ENCODE assay signal across 1 cellular context in the genomic region with DNA sequence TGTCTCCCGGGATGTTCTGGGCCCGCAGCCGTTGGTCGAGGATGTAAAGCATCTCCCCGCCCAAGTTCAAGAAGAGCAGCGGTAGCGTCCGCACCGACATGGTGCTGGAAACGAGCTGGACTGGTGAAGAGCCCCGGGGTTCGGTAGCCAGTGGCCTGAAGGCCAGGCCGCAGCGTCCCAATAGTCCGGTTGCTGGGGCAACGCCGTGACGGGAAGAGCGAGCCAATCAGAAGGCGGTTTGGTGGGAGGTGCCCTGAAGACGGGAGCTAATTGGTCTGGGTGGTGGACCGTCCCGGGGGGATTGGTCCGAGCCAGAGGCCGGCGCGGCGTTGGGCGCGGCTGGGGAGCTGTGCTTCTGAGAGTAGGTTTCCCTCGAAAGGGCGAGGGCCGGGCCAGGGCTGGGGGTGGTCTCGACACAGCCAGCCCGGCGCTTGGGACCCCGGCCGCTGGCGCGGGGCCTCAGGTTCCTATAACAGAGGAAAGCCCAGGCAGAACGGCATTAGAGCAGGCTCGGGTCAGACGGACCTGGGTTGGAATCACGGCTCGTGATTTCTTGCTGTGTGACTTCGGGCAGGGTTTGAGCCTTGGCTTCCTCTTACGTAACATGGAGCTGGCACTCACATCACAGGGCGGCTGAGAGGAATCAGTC.
A peak's percentile ranks its signal among the peaks of the same experiment; 100 is the strongest.
TF ChIP-seq lines count a peak whose summit lies in the region.

A gene with protein sequence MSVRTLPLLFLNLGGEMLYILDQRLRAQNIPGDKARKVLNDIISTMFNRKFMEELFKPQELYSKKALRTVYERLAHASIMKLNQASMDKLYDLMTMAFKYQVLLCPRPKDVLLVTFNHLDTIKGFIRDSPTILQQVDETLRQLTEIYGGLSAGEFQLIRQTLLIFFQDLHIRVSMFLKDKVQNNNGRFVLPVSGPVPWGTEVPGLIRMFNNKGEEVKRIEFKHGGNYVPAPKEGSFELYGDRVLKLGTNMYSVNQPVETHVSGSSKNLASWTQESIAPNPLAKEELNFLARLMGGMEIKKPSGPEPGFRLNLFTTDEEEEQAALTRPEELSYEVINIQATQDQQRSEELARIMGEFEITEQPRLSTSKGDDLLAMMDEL (minus strand): TSS at position 182 of the 649 bp plus-strand sequence. CDS start 82 bp downstream, at position 100.

TF ChIP-seq in HepG2, 621 proteins besides CTCF, POLR2A, EP300 and RAD21 (continued from another document and continues in another):
- TF ChIP-seq BRCA1 (CRISPR knock-in tag; IDR thresholded peaks at IDR 0.05) (0 out of 2 replicates have a peak, but pooled peaks have one; percentile 24), RFX1 (IDR thresholded peaks at IDR 0.05) (peak; percentile 92), BHLHE40 (IDR thresholded peaks at IDR 0.05; ENCODE audit: low read length) (no peak), ATM (IDR thresholded peaks at IDR 0.05; ENCODE audit: borderline replicate concordance) (no peak), PCBP2 (optimal IDR thresholded peaks at IDR 0.05; ENCODE audit: low read depth, low read length, poor library complexity, severe bottlenecking) (no peak), SKI (IDR thresholded peaks at IDR 0.05; ENCODE audit: partially characterized antibody) (no peak), ZNF451 (CRISPR knock-in tag; IDR thresholded peaks at IDR 0.05) (peak; percentile 83; the same call in 1 of the 2 replicates), ZNF83 (CRISPR knock-in tag; IDR thresholded peaks at IDR 0.05; ENCODE audit: borderline replicate concordance) (peak; percentile 59; the same call in 1 of the 2 replicates), ZBTB10 (CRISPR knock-in tag; IDR thresholded peaks at IDR 0.05; ENCODE audit: borderline replicate concordance) (0 out of 2 replicates have a peak, but pooled peaks have one; percentile 31), ZNF557 (CRISPR knock-in tag; IDR thresholded peaks at IDR 0.05) (peak; percentile 84; the same call in 1 of the 2 replicates), ZNF614 (CRISPR knock-in tag; IDR thresholded peaks at IDR 0.05; ENCODE audit: borderline replicate concordance) (no peak), GZF1 (CRISPR knock-in tag; IDR thresholded peaks at IDR 0.05) (peak; percentile 71; the same call in 1 of the 2 replicates), WIZ (CRISPR knock-in tag; IDR thresholded peaks at IDR 0.05) (0 out of 2 replicates have a peak, but pooled peaks have one; percentile 52), KDM5B (CRISPR knock-in tag; IDR thresholded peaks at IDR 0.05; ENCODE audit: borderline replicate concordance) (peak; percentile 92; the same call in 1 of the 2 replicates), MAX (IDR thresholded peaks at IDR 0.05) (peak; percentile 94)
- TF ChIP-seq, protein P1, sequence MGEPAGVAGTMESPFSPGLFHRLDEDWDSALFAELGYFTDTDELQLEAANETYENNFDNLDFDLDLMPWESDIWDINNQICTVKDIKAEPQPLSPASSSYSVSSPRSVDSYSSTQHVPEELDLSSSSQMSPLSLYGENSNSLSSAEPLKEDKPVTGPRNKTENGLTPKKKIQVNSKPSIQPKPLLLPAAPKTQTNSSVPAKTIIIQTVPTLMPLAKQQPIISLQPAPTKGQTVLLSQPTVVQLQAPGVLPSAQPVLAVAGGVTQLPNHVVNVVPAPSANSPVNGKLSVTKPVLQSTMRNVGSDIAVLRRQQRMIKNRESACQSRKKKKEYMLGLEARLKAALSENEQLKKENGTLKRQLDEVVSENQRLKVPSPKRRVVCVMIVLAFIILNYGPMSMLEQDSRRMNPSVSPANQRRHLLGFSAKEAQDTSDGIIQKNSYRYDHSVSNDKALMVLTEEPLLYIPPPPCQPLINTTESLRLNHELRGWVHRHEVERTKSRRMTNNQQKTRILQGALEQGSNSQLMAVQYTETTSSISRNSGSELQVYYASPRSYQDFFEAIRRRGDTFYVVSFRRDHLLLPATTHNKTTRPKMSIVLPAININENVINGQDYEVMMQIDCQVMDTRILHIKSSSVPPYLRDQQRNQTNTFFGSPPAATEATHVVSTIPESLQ (CRISPR knock-in tag; conservative IDR thresholded peaks at IDR 0.05): no peak
- TF ChIP-seq, protein P2, sequence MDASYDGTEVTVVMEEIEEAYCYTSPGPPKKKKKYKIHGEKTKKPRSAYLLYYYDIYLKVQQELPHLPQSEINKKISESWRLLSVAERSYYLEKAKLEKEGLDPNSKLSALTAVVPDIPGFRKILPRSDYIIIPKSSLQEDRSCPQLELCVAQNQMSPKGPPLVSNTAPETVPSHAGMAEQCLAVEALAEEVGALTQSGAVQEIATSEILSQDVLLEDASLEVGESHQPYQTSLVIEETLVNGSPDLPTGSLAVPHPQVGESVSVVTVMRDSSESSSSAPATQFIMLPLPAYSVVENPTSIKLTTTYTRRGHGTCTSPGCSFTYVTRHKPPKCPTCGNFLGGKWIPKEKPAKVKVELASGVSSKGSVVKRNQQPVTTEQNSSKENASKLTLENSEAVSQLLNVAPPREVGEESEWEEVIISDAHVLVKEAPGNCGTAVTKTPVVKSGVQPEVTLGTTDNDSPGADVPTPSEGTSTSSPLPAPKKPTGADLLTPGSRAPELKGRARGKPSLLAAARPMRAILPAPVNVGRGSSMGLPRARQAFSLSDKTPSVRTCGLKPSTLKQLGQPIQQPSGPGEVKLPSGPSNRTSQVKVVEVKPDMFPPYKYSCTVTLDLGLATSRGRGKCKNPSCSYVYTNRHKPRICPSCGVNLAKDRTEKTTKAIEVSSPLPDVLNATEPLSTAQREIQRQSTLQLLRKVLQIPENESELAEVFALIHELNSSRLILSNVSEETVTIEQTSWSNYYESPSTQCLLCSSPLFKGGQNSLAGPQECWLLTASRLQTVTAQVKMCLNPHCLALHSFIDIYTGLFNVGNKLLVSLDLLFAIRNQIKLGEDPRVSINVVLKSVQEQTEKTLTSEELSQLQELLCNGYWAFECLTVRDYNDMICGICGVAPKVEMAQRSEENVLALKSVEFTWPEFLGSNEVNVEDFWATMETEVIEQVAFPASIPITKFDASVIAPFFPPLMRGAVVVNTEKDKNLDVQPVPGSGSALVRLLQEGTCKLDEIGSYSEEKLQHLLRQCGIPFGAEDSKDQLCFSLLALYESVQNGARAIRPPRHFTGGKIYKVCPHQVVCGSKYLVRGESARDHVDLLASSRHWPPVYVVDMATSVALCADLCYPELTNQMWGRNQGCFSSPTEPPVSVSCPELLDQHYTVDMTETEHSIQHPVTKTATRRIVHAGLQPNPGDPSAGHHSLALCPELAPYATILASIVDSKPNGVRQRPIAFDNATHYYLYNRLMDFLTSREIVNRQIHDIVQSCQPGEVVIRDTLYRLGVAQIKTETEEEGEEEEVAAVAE (CRISPR knock-in tag; IDR thresholded peaks at IDR 0.05; ENCODE audit: borderline replicate concordance): peak; percentile 100
- TF ChIP-seq, protein P3, sequence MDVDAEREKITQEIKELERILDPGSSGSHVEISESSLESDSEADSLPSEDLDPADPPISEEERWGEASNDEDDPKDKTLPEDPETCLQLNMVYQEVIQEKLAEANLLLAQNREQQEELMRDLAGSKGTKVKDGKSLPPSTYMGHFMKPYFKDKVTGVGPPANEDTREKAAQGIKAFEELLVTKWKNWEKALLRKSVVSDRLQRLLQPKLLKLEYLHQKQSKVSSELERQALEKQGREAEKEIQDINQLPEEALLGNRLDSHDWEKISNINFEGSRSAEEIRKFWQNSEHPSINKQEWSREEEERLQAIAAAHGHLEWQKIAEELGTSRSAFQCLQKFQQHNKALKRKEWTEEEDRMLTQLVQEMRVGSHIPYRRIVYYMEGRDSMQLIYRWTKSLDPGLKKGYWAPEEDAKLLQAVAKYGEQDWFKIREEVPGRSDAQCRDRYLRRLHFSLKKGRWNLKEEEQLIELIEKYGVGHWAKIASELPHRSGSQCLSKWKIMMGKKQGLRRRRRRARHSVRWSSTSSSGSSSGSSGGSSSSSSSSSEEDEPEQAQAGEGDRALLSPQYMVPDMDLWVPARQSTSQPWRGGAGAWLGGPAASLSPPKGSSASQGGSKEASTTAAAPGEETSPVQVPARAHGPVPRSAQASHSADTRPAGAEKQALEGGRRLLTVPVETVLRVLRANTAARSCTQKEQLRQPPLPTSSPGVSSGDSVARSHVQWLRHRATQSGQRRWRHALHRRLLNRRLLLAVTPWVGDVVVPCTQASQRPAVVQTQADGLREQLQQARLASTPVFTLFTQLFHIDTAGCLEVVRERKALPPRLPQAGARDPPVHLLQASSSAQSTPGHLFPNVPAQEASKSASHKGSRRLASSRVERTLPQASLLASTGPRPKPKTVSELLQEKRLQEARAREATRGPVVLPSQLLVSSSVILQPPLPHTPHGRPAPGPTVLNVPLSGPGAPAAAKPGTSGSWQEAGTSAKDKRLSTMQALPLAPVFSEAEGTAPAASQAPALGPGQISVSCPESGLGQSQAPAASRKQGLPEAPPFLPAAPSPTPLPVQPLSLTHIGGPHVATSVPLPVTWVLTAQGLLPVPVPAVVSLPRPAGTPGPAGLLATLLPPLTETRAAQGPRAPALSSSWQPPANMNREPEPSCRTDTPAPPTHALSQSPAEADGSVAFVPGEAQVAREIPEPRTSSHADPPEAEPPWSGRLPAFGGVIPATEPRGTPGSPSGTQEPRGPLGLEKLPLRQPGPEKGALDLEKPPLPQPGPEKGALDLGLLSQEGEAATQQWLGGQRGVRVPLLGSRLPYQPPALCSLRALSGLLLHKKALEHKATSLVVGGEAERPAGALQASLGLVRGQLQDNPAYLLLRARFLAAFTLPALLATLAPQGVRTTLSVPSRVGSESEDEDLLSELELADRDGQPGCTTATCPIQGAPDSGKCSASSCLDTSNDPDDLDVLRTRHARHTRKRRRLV (CRISPR knock-in tag; IDR thresholded peaks at IDR 0.05): 0 out of 2 replicates have a peak, but pooled peaks have one; percentile 57
- TF ChIP-seq, protein P4, sequence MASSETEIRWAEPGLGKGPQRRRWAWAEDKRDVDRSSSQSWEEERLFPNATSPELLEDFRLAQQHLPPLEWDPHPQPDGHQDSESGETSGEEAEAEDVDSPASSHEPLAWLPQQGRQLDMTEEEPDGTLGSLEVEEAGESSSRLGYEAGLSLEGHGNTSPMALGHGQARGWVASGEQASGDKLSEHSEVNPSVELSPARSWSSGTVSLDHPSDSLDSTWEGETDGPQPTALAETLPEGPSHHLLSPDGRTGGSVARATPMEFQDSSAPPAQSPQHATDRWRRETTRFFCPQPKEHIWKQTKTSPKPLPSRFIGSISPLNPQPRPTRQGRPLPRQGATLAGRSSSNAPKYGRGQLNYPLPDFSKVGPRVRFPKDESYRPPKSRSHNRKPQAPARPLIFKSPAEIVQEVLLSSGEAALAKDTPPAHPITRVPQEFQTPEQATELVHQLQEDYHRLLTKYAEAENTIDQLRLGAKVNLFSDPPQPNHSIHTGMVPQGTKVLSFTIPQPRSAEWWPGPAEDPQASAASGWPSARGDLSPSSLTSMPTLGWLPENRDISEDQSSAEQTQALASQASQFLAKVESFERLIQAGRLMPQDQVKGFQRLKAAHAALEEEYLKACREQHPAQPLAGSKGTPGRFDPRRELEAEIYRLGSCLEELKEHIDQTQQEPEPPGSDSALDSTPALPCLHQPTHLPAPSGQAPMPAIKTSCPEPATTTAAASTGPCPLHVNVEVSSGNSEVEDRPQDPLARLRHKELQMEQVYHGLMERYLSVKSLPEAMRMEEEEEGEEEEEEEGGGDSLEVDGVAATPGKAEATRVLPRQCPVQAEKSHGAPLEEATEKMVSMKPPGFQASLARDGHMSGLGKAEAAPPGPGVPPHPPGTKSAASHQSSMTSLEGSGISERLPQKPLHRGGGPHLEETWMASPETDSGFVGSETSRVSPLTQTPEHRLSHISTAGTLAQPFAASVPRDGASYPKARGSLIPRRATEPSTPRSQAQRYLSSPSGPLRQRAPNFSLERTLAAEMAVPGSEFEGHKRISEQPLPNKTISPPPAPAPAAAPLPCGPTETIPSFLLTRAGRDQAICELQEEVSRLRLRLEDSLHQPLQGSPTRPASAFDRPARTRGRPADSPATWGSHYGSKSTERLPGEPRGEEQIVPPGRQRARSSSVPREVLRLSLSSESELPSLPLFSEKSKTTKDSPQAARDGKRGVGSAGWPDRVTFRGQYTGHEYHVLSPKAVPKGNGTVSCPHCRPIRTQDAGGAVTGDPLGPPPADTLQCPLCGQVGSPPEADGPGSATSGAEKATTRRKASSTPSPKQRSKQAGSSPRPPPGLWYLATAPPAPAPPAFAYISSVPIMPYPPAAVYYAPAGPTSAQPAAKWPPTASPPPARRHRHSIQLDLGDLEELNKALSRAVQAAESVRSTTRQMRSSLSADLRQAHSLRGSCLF (CRISPR knock-in tag; IDR thresholded peaks at IDR 0.05; ENCODE audit: borderline replicate concordance): peak; percentile 32; the same call in 1 of the 2 replicates
- TF ChIP-seq, protein P5, sequence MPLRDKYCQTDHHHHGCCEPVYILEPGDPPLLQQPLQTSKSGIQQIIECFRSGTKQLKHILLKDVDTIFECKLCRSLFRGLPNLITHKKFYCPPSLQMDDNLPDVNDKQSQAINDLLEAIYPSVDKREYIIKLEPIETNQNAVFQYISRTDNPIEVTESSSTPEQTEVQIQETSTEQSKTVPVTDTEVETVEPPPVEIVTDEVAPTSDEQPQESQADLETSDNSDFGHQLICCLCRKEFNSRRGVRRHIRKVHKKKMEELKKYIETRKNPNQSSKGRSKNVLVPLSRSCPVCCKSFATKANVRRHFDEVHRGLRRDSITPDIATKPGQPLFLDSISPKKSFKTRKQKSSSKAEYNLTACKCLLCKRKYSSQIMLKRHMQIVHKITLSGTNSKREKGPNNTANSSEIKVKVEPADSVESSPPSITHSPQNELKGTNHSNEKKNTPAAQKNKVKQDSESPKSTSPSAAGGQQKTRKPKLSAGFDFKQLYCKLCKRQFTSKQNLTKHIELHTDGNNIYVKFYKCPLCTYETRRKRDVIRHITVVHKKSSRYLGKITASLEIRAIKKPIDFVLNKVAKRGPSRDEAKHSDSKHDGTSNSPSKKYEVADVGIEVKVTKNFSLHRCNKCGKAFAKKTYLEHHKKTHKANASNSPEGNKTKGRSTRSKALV (CRISPR knock-in tag; IDR thresholded peaks at IDR 0.05): 0 out of 2 replicates have a peak, but pooled peaks have one; percentile 23
